ENCODE assay signal across 38 cellular contexts in the genomic region with DNA sequence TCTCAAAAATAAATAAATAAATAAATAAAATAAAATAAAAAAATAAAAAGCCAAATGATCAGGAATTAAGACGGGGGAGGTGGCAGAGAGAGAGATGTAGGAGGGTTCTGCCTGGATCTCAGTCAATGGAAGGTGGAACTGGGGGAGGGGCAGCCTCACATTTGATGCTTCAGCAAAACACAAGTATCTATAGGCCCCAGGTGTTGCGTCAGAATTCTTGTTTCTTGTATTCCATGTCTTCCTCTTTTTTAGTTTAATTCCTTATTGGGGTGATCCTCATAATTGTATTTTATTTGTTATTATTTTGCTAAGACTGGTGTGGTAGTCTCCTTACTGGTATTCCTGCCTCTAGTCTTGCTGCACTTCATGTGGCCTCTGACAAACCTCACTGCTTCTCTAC.
"Had no signal": no experiment of that assay in that cellular context is flagged by ENCODE, and none has a peak within 500 bp of the region (broad histone marks: within the 10 kb centered on the region; RNA-seq: fewer than 3 reads in every experiment).

No MANE protein-coding gene starts in this region.

- DNase-seq: activated CD4-positive, alpha-beta memory T cell treated with anti-CD3 and anti-CD28 coated beads for 36 hours; activated CD4-positive, alpha-beta T cell treated with anti-CD3 and anti-CD28 coated beads for 1 hour; activated CD4-positive, alpha-beta T cell treated with anti-CD3 and anti-CD28 coated beads for 36 hours; activated CD4-positive, alpha-beta T cell treated with anti-CD3 and anti-CD28 coated beads for 48 hours; activated CD4-positive, alpha-beta T cell treated with anti-CD3 and anti-CD28 coated beads, Interleukin-2, amount 50 U/mL, for 1 hour; activated CD4-positive, alpha-beta T cell treated with anti-CD3 and anti-CD28 coated beads, Interleukin-2, amount 50 U/mL, for 4 hours; activated CD4-positive, CD25-positive, alpha-beta regulatory T cell; activated CD8-positive, alpha-beta memory T cell treated with anti-CD3 and anti-CD28 coated beads, Interleukin-2, amount 50 U/mL, for 4 hours; activated CD8-positive, alpha-beta T cell treated with anti-CD3 and anti-CD28 coated beads for 36 hours; activated effector memory CD4-positive, alpha-beta T cell treated with Interleukin-2 at 50 U/mL for 16 hours; activated gamma-delta T cell; activated naive CD4-positive, alpha-beta T cell treated with anti-CD3 and anti-CD28 coated beads, Interleukin-2, amount 10 ng/mL, durations not matched to agents 7 days and 5 days; activated naive CD4-positive, alpha-beta T cell treated with Interleukin-2 at 50 U/mL for 16 hours; activated naive CD8-positive, alpha-beta T cell treated with anti-CD3 and anti-CD28 coated beads, Interleukin-2, amount 10 ng/mL, durations not matched to agents 7 days and 5 days; activated naive CD8-positive, alpha-beta T cell treated with anti-CD3 and anti-CD28 coated beads, Interleukin-2, amount 50 U/mL, for 24 hours; activated T-cell treated with anti-CD3 and anti-CD28 coated beads for 4 hours; activated T-cell treated with anti-CD3 and anti-CD28 coated beads, Interleukin-2, amount 50 U/mL, for 1 hour; activated T-cell treated with anti-CD3 and anti-CD28 coated beads, Interleukin-2, amount 50 U/mL, for 4 hours; amygdala; anterior cingulate cortex; caudate nucleus; cerebellar nuclear complex; colonic mucosa; T-helper 2 cell; T-helper 9 cell; WERI-Rb-1 had no signal

- H3K4me3 ChIP-seq: ascending aorta, cardiac muscle cell, colonic mucosa had no signal

- H3K27me3 Mint-ChIP-seq: activated CD4-positive, alpha-beta memory T cell treated with anti-CD3 and anti-CD28 coated beads for 36 hours; activated naive CD4-positive, alpha-beta T cell treated with anti-CD3 and anti-CD28 coated beads, Interleukin-2, amount 50 U/mL, for 24 hours; activated naive CD8-positive, alpha-beta T cell had no signal

- H3K9me3 ChIP-seq: ascending aorta, colonic mucosa had no signal

- H3K4me1 ChIP-seq: ascending aorta, colonic mucosa had no signal

- H3K4me1 Mint-ChIP-seq: activated naive CD4-positive, alpha-beta T cell treated with anti-CD3 and anti-CD28 coated beads, Interleukin-2, amount 10 ng/mL, durations not matched to agents 7 days and 5 days; activated naive CD4-positive, alpha-beta T cell treated with anti-CD3 and anti-CD28 coated beads, Interleukin-2, amount 50 U/mL, for 24 hours; activated naive CD8-positive, alpha-beta T cell treated with anti-CD3 and anti-CD28 coated beads, Interleukin-2, amount 10 ng/mL, durations not matched to agents 7 days and 5 days; brain; central memory CD8-positive, alpha-beta T cell; WTC11 had no signal

- FAIRE-seq: bronchial epithelial cell had no signal

- H3K27ac Mint-ChIP-seq: activated CD4-positive, alpha-beta memory T cell treated with anti-CD3 and anti-CD28 coated beads for 36 hours; activated CD4-positive, alpha-beta T cell treated with anti-CD3 and anti-CD28 coated beads for 36 hours; activated CD8-positive, alpha-beta T cell treated with anti-CD3 and anti-CD28 coated beads for 36 hours; activated naive CD4-positive, alpha-beta T cell treated with anti-CD3 and anti-CD28 coated beads, Interleukin-2, amount 10 ng/mL, durations not matched to agents 7 days and 5 days; activated naive CD4-positive, alpha-beta T cell treated with anti-CD3 and anti-CD28 coated beads, Interleukin-2, amount 50 U/mL, for 24 hours; activated naive CD8-positive, alpha-beta T cell; activated naive CD8-positive, alpha-beta T cell treated with anti-CD3 and anti-CD28 coated beads, Interleukin-2, amount 10 ng/mL, durations not matched to agents 7 days and 5 days; activated naive CD8-positive, alpha-beta T cell treated with anti-CD3 and anti-CD28 coated beads, Interleukin-2, amount 50 U/mL, for 24 hours; activated T-helper 2 cell treated with anti-CD3 and anti-CD28 coated beads, Interferon-gamma antibody, Interleukin-2, Interleukin-4, amounts not matched to agents 10 μg/mL and 5 μg/mL and 100 μg/mL, durations not matched to agents 14 hours and 24 hours and 36 hours; brain; T-helper 1 cell treated with Interleukin-12 subunit alpha and Interleukin-12 subunit beta and Interleukin-4 antibody, amounts not matched to agents 30 μg/mL and 1 μg/mL, for 36 hours; T-helper 2 cell treated with Interferon-gamma antibody and Interleukin-4, amounts not matched to agents 5 μg/mL and 100 μg/mL, for 36 hours; WTC11 had no signal

- H3K4me3 Mint-ChIP-seq: activated CD4-positive, alpha-beta memory T cell treated with anti-CD3 and anti-CD28 coated beads for 36 hours; activated CD4-positive, alpha-beta T cell treated with anti-CD3 and anti-CD28 coated beads for 36 hours; activated CD8-positive, alpha-beta T cell treated with anti-CD3 and anti-CD28 coated beads for 36 hours; activated naive CD4-positive, alpha-beta T cell treated with anti-CD3 and anti-CD28 coated beads, Interleukin-2, amount 10 ng/mL, durations not matched to agents 7 days and 5 days; activated naive CD4-positive, alpha-beta T cell treated with anti-CD3 and anti-CD28 coated beads, Interleukin-2, amount 50 U/mL, for 24 hours; activated naive CD8-positive, alpha-beta T cell; activated naive CD8-positive, alpha-beta T cell treated with anti-CD3 and anti-CD28 coated beads, Interleukin-2, amount 10 ng/mL, durations not matched to agents 7 days and 5 days; activated naive CD8-positive, alpha-beta T cell treated with anti-CD3 and anti-CD28 coated beads, Interleukin-2, amount 50 U/mL, for 24 hours; activated T-cell treated with anti-CD3 and anti-CD28 coated beads, Interleukin-2, amount 50 U/mL, for 4 hours; brain; central memory CD8-positive, alpha-beta T cell; T-helper 1 cell treated with Interleukin-12 subunit alpha and Interleukin-12 subunit beta and Interleukin-4 antibody, amounts not matched to agents 30 μg/mL and 1 μg/mL, for 36 hours; T-helper 2 cell treated with Interferon-gamma antibody and Interleukin-4, amounts not matched to agents 5 μg/mL and 100 μg/mL, for 36 hours; WTC11 had no signal

- H3K36me3 Mint-ChIP-seq: activated CD4-positive, alpha-beta memory T cell treated with anti-CD3 and anti-CD28 coated beads for 36 hours; activated naive CD4-positive, alpha-beta T cell treated with anti-CD3 and anti-CD28 coated beads, Interleukin-2, amount 10 ng/mL, durations not matched to agents 7 days and 5 days; activated naive CD4-positive, alpha-beta T cell treated with anti-CD3 and anti-CD28 coated beads, Interleukin-2, amount 50 U/mL, for 24 hours; activated naive CD8-positive, alpha-beta T cell; activated naive CD8-positive, alpha-beta T cell treated with anti-CD3 and anti-CD28 coated beads, Interleukin-2, amount 10 ng/mL, durations not matched to agents 7 days and 5 days; brain; WTC11 had no signal

- H3K27ac ChIP-seq: ascending aorta, cardiac muscle cell, colonic mucosa, WERI-Rb-1 had no signal

- ATAC-seq: activated CD4-positive, alpha-beta T cell treated with anti-CD3 and anti-CD28 coated beads for 36 hours; activated CD4-positive, CD25-positive, alpha-beta regulatory T cell treated with anti-CD3 and anti-CD28 coated beads, Interleukin-2, amount 50 U/mL, for 24 hours; activated CD8-positive, alpha-beta T cell treated with anti-CD3 and anti-CD28 coated beads for 36 hours; activated naive CD8-positive, alpha-beta T cell treated with anti-CD3 and anti-CD28 coated beads, Interleukin-2, amount 50 U/mL, for 24 hours; activated T-cell treated with anti-CD3 and anti-CD28 coated beads, Interleukin-2, amount 50 U/mL, for 4 hours; WTC11 had no signal

- H3K36me3 ChIP-seq: ascending aorta, cardiac muscle cell, colonic mucosa, WERI-Rb-1 had no signal

- H3K27me3 ChIP-seq: ascending aorta, cardiac muscle cell, colonic mucosa had no signal

- H3K9me3 Mint-ChIP-seq: activated CD4-positive, alpha-beta memory T cell treated with anti-CD3 and anti-CD28 coated beads for 36 hours; activated CD8-positive, alpha-beta T cell treated with anti-CD3 and anti-CD28 coated beads for 36 hours; activated naive CD4-positive, alpha-beta T cell treated with anti-CD3 and anti-CD28 coated beads, Interleukin-2, amount 10 ng/mL, durations not matched to agents 7 days and 5 days; activated naive CD4-positive, alpha-beta T cell treated with anti-CD3 and anti-CD28 coated beads, Interleukin-2, amount 50 U/mL, for 24 hours; activated naive CD8-positive, alpha-beta T cell treated with anti-CD3 and anti-CD28 coated beads, Interleukin-2, amount 10 ng/mL, durations not matched to agents 7 days and 5 days; activated naive CD8-positive, alpha-beta T cell treated with anti-CD3 and anti-CD28 coated beads, Interleukin-2, amount 50 U/mL, for 24 hours; activated T-cell treated with anti-CD3 and anti-CD28 coated beads, Interleukin-2, amount 50 U/mL, for 4 hours; activated T-helper 2 cell treated with anti-CD3 and anti-CD28 coated beads, Interferon-gamma antibody, Interleukin-2, Interleukin-4, amounts not matched to agents 10 μg/mL and 5 μg/mL and 100 μg/mL, durations not matched to agents 14 hours and 24 hours and 36 hours; brain; central memory CD8-positive, alpha-beta T cell; T-helper 1 cell treated with Interleukin-12 subunit alpha and Interleukin-12 subunit beta and Interleukin-4 antibody, amounts not matched to agents 30 μg/mL and 1 μg/mL, for 36 hours; T-helper 2 cell treated with Interferon-gamma antibody and Interleukin-4, amounts not matched to agents 5 μg/mL and 100 μg/mL, for 36 hours; WTC11 had no signal
